8 cellular contexts compared by ENCODE assay signal in genomic region chr22:46563381-46564083, GRCh38. TPM values are rescaled to one million over a fixed set of nuclear protein-coding genes. Genes with fewer than 3 reads are reported as not detected.
DNase-seq lines count a peak whose midpoint lies in the region; ATAC-seq and TF ChIP-seq lines count a peak whose summit lies in the region.

No MANE protein-coding gene starts in this region.

- no peak overlapping the region for H3K27ac Mint-ChIP-seq in mesothelial cell of epicardium

- no peak overlapping the region for H3K4me3 Mint-ChIP-seq in mesothelial cell of epicardium

- no peaks in the 10 kb centered on the region for H3K4me1 Mint-ChIP-seq in mesothelial cell of epicardium

- TF ChIP-seq CTCF in dorsolateral prefrontal cortex (IDR thresholded peaks at IDR 0.05 in 54 of 56, conservative IDR thresholded peaks at IDR 0.05 in 2 of 56; ENCODE audit: low read depth in 1 of 56, partially characterized antibody in 56 of 56) = peak; percentile 46 to 81 (median 68)
- peak; percentile 76 for TF ChIP-seq CTCF in mesothelial cell of epicardium (IDR thresholded peaks at IDR 0.05; ENCODE audit: unreplicated experiment)

- no peaks in the 10 kb centered on the region for H3K9me3 Mint-ChIP-seq in mesothelial cell of epicardium

- H3K27ac ChIP-seq in dorsolateral prefrontal cortex = no peak overlapping the region

- intact Hi-C loops in dorsolateral prefrontal cortex (cut with DNase I) = loop anchor here in 1 of 2 donors (10.0 kb wide), 1 partner anchor 171 kb away; the partner anchor contains the start of gene CERK

- ATAC-seq in GM21360 (IDR thresholded peaks at IDR 0.05; ENCODE audit: unreplicated experiment) = no peak

- H3K4me3 ChIP-seq in H7 (ENCODE audit: insufficient read depth, low read depth, low read length) (no peak overlapping the region), dorsolateral prefrontal cortex (peak overlapping the region in 7 of 59 donors; percentile 5 to 25 (median 8))

- no peaks in the 10 kb centered on the region for H3K27me3 ChIP-seq in H7 (ENCODE audit: control insufficient read depth, insufficient read depth, low read length)
- no peaks in the 10 kb centered on the region for H3K27me3 ChIP-seq in dorsolateral prefrontal cortex

- no peaks in the 10 kb centered on the region for H3K27me3 Mint-ChIP-seq in mesothelial cell of epicardium (ENCODE audit: low read depth)

- H3K36me3 Mint-ChIP-seq in mesothelial cell of epicardium = no peaks in the 10 kb centered on the region

- no peaks in the 10 kb centered on the region for H3K36me3 ChIP-seq in H7 (replicated peaks; ENCODE audit: control insufficient read depth, insufficient read depth, low read length)

- DNase-seq in Ammon's horn (ENCODE audit: low spot score) = peak; percentile 68
- DNase-seq in H7 = peak; percentile 95
- peak; percentile 74 for DNase-seq in NCI-H526 treated with DMSO at 0.1 percent for 48 hours (lab: John Stamatoyannopoulos, UW)
- DNase-seq in activated CD4-positive, alpha-beta T cell treated with anti-CD3 and anti-CD28 coated beads, Interleukin-2, amount 50 U/mL, for 24 hours (ENCODE audit: low read depth in 1 of 2, low spot score in 1 of 2) = peak; percentile 67 to 69
- DNase-seq in dorsolateral prefrontal cortex = peak in 9 of 10 donors; percentile 52 to 75 (median 64)
- peak in 1 of 2 experiments; percentile 79 for DNase-seq in mesothelial cell of epicardium (ENCODE audit: low spot score in 2 of 2, unreplicated experiment in 2 of 2)
- peak; percentile 61 for DNase-seq in stimulated activated CD8-positive, alpha-beta memory T cell treated with anti-CD3 and anti-CD28 coated beads, Interleukin-4, amount 100 ng/mL, for 24 hours (ENCODE audit: low read depth)

RNA-seq across cellular contexts. Expression of gene CELSR1, which starts 26.1 kb away (rescaled TPM):
- total RNA-seq in H7 (2014; rRNA removed; shearing (Covaris generic)) = 5.3 and 7.8 TPM in 2 replicates
- total RNA-seq in dorsolateral prefrontal cortex (under 1 TPM in 111 of 120 experiments, not detected in 9; 0.03 to 0.93 (median 0.23) TPM), mesothelial cell of epicardium (17.8 to 18.8 TPM (median 18.4 TPM) in 3 replicates)

RNA-seq across cellular contexts. Expression of gene GRAMD4, which starts 56.7 kb away (rescaled TPM):
- total RNA-seq in H7 (2014; rRNA removed; shearing (Covaris generic)) = 17.1 and 18.9 TPM in 2 replicates
- total RNA-seq in dorsolateral prefrontal cortex (10 to 100 TPM; 33.2 to 89.6 (median 61.9) TPM), mesothelial cell of epicardium (58.3 to 63.0 TPM (median 60.5 TPM) in 3 replicates)
